ENCODE assay signal across 10 cellular contexts in the genomic region with DNA sequence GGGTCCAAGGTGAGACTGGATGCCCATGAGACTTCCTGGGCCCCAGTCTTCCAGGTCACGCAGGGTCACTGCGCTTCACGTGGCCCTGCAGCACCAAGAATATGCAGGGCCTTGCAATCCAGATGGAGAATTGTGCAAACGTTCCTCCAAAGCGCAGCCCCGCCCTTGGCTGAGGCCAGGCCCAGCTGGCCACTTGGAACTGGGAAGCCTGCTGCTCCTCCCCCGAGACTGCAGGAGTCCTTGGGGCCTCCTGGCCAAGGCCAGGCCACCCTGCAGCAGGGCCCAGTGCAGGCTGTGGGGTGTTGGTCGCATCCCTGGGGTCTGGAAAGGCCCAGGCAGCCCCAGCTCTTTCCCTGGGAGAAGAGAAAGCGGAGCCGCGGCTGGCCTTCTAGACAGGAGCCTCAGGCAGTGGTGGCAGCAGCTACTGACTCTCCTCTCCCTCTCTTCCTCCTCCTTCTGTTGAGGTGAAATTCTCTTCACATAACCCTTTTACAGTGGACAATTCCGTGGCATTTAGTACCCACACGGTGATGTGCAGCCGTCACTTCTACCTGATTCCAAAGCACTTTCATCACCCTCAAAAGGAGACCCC.
DNase-seq lines count a peak whose midpoint lies in the region; ATAC-seq and TF ChIP-seq lines count a peak whose summit lies in the region.
"Had no signal": no experiment of that assay in that cellular context is flagged by ENCODE, and none has a peak within 500 bp of the region (broad histone marks: within the 10 kb centered on the region; RNA-seq: fewer than 3 reads in every experiment).

No MANE protein-coding gene starts in this region.

- TF ChIP-seq CTCF in HEK293 (tag by site-specific recombination; IDR thresholded peaks at IDR 0.05): no peak
- TF ChIP-seq CTCF in hepatocyte (IDR thresholded peaks at IDR 0.05; ENCODE audit: poor library complexity): no peak

- H4K20me1 ChIP-seq in hepatocyte (ENCODE audit: insufficient read depth, poor library complexity, severe bottlenecking) (no peaks in the 10 kb centered on the region), Karpas-422 (ENCODE audit: insufficient read depth, low read depth, low read length) (no peaks in the 10 kb centered on the region)

- H3K9ac ChIP-seq in adipocyte (ENCODE audit: low read length) (peak overlapping the region; percentile 61), skeletal muscle tissue (ENCODE audit: low read depth in 1 of 3, low read length in 3 of 3) (peak overlapping the region; percentile 14 to 76 (median 57)), Karpas-422 (ENCODE audit: low read length) (no peak overlapping the region)

- H3K27me3 ChIP-seq in adipocyte (replicated peaks; ENCODE audit: control insufficient read depth, insufficient read depth, low read length) (peaks cover 7% of the 10 kb centered on the region), hepatocyte (no peaks in the 10 kb centered on the region), skeletal muscle tissue (ENCODE audit: control insufficient read depth in 3 of 3, insufficient read depth in 3 of 3, low read length in 3 of 3) (no peaks in the 10 kb centered on the region), Karpas-422 (ENCODE audit: low read length) (no peaks in the 10 kb centered on the region)

- CTCF ChIA-PET in HEK293 (lab: Yijun Ruan, JAX): interaction anchor here (11.1 kb wide), 1 partner anchor 14 kb away, joined by 107 read pairs; no protein-coding TSS in a partner anchor

- no peaks in the 10 kb centered on the region for H3K79me2 ChIP-seq in hepatocyte
- H3K79me2 ChIP-seq in Karpas-422 (ENCODE audit: low read length): no peaks in the 10 kb centered on the region

- DNase-seq in adipocyte (ENCODE audit: low read depth) (peak; percentile 76), hepatocyte (ENCODE audit: low spot score) (peak; percentile 71), Karpas-422 (no peak), RPMI8226 (no peak), T-helper 1 cell (no peak)
- DNase-seq in activated naive CD8-positive, alpha-beta T cell treated with anti-CD3 and anti-CD28 coated beads, Interleukin-2, amount 50 U/mL, for 24 hours: no peak
- DNase-seq: GF-D8, NCI-H2171 had no signal

- no peak overlapping the region for H3K4me3 ChIP-seq in HEK293 (ENCODE audit: low read depth, low read length)
- no peak overlapping the region for H3K4me3 ChIP-seq in adipocyte (ENCODE audit: low read length)
- no peak overlapping the region for H3K4me3 ChIP-seq in hepatocyte
- peak overlapping the region in 2 of 3 donors; percentile 22 to 36 for H3K4me3 ChIP-seq in skeletal muscle tissue (ENCODE audit: low read length in 3 of 3)
- H3K4me3 ChIP-seq in Karpas-422 (ENCODE audit: low read length): no peak overlapping the region

- H3K36me3 Mint-ChIP-seq in activated naive CD8-positive, alpha-beta T cell treated with anti-CD3 and anti-CD28 coated beads, Interleukin-2, amount 50 U/mL, for 24 hours (ENCODE audit: low read depth): no peaks in the 10 kb centered on the region

- H3K9me2 ChIP-seq in hepatocyte (replicated peaks; ENCODE audit: insufficient read depth) (no peaks in the 10 kb centered on the region), Karpas-422 (replicated peaks; ENCODE audit: insufficient read depth, low read length) (no peaks in the 10 kb centered on the region)

- no peaks in the 10 kb centered on the region for H3K4me1 Mint-ChIP-seq in activated naive CD8-positive, alpha-beta T cell treated with anti-CD3 and anti-CD28 coated beads, Interleukin-2, amount 50 U/mL, for 24 hours

- 61% methylated on average over 12 of the region's 14 CpGs for WGBS in hepatocyte (ENCODE audit: low lambda C conversion rate, missing lambda C conversion rate)

- H3K4me2 ChIP-seq in hepatocyte (peak overlapping the region; percentile 47), Karpas-422 (ENCODE audit: low read depth, low read length, poor library complexity, severe bottlenecking) (no peak overlapping the region)

- POLR2A ChIA-PET in HEK293 (lab: Yijun Ruan, JAX): no interaction called here

- H3K27ac ChIP-seq in HEK293 (ENCODE audit: extremely low read depth, low read depth, low read length) (no peak overlapping the region), hepatocyte (peak overlapping the region; percentile 16), skeletal muscle tissue (ENCODE audit: low read depth, low read length) (peak overlapping the region; percentile 77), Karpas-422 (ENCODE audit: low read length) (no peak overlapping the region)

- ATAC-seq in activated naive CD8-positive, alpha-beta T cell treated with anti-CD3 and anti-CD28 coated beads, Interleukin-2, amount 50 U/mL, for 24 hours: no peak

- H2AFZ ChIP-seq in hepatocyte: peak overlapping the region; percentile 24
- H2AFZ ChIP-seq in Karpas-422 (ENCODE audit: low read length): no peak overlapping the region

- no peak overlapping the region for H3K4me3 Mint-ChIP-seq in activated naive CD8-positive, alpha-beta T cell treated with anti-CD3 and anti-CD28 coated beads, Interleukin-2, amount 50 U/mL, for 24 hours

- H3K4me1 ChIP-seq in HEK293 (ENCODE audit: control insufficient read depth, insufficient read depth, low read length) (peaks cover 16% of the 10 kb centered on the region), adipocyte (ENCODE audit: control insufficient read depth, insufficient read depth, low read length) (peaks cover 40% of the 10 kb centered on the region), hepatocyte (ENCODE audit: insufficient read depth) (peaks cover 35% of the 10 kb centered on the region), skeletal muscle tissue (ENCODE audit: control insufficient read depth in 3 of 3, insufficient read depth in 3 of 3, low read length in 3 of 3) (peaks cover 28 to 48% (median 36%) of the 10 kb centered on the region in 3 donors), Karpas-422 (ENCODE audit: low read length) (no peaks in the 10 kb centered on the region)

- no peak overlapping the region for H3K27ac Mint-ChIP-seq in activated naive CD8-positive, alpha-beta T cell treated with anti-CD3 and anti-CD28 coated beads, Interleukin-2, amount 50 U/mL, for 24 hours

- H3K36me3 ChIP-seq in HEK293 (ENCODE audit: control insufficient read depth in 2 of 2, insufficient read depth in 1 of 2, low read length in 2 of 2) (no peaks in the 10 kb centered on the region), adipocyte (ENCODE audit: control insufficient read depth, insufficient read depth, low read length, severe bottlenecking) (no peaks in the 10 kb centered on the region), hepatocyte (replicated peaks; ENCODE audit: insufficient read depth, low read depth) (no peaks in the 10 kb centered on the region), skeletal muscle tissue (ENCODE audit: control insufficient read depth in 3 of 3, insufficient read depth in 3 of 3, low read length in 3 of 3) (no peaks in the 10 kb centered on the region), Karpas-422 (ENCODE audit: insufficient read depth, low read length) (no peaks in the 10 kb centered on the region)

- no peaks in the 10 kb centered on the region for H3K9me3 ChIP-seq in HEK293 (ENCODE audit: control insufficient read depth, insufficient read depth, low read depth, low read length)
- H3K9me3 ChIP-seq in adipocyte (ENCODE audit: control insufficient read depth, low read length): no peaks in the 10 kb centered on the region
- H3K9me3 ChIP-seq in hepatocyte (ENCODE audit: low read depth): no peaks in the 10 kb centered on the region
- H3K9me3 ChIP-seq in skeletal muscle tissue (ENCODE audit: control insufficient read depth in 3 of 3, low read length in 3 of 3): no peaks in the 10 kb centered on the region
- no peaks in the 10 kb centered on the region for H3K9me3 ChIP-seq in Karpas-422 (ENCODE audit: low read length)

- H3K27me3 Mint-ChIP-seq in activated naive CD8-positive, alpha-beta T cell treated with anti-CD3 and anti-CD28 coated beads, Interleukin-2, amount 50 U/mL, for 24 hours: no peaks in the 10 kb centered on the region

- no peaks in the 10 kb centered on the region for H3K9me3 Mint-ChIP-seq in activated naive CD8-positive, alpha-beta T cell treated with anti-CD3 and anti-CD28 coated beads, Interleukin-2, amount 50 U/mL, for 24 hours

TF ChIP-seq in HEK293, 187 proteins besides CTCF, POLR2A, EP300 and RAD21:
- TF ChIP-seq ZIC2 (tag by site-specific recombination; IDR thresholded peaks at IDR 0.05): peak; percentile 69
- TF ChIP-seq, protein P1, sequence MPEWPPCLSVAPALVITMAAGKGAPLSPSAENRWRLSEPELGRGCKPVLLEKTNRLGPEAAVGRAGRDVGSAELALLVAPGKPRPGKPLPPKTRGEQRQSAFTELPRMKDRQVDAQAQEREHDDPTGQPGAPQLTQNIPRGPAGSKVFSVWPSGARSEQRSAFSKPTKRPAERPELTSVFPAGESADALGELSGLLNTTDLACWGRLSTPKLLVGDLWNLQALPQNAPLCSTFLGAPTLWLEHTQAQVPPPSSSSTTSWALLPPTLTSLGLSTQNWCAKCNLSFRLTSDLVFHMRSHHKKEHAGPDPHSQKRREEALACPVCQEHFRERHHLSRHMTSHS (tag by site-specific recombination; IDR thresholded peaks at IDR 0.05): no peak
- no peak for TF ChIP-seq ZNF324 (tag by site-specific recombination; IDR thresholded peaks at IDR 0.05)
- no peak for TF ChIP-seq ZNF449 (tag by site-specific recombination; IDR thresholded peaks at IDR 0.05)
- no peak for TF ChIP-seq ZNF843 (tag by site-specific recombination; IDR thresholded peaks at IDR 0.05)
- no peak for TF ChIP-seq SALL2 (tag by site-specific recombination; IDR thresholded peaks at IDR 0.05; ENCODE audit: borderline replicate concordance)
- TF ChIP-seq GLIS1 (tag by site-specific recombination; IDR thresholded peaks at IDR 0.05): peak; percentile 44; the same call in 1 of the 2 replicates
- TF ChIP-seq ZSCAN23 (tag by site-specific recombination; IDR thresholded peaks at IDR 0.05): no peak
TF ChIP-seq in HEK293: peak in this region for 2.

Comparison
In these comparisons a context has a peak if more than half of its experiments do, and no peak if none do; other contexts are left out.
1. H3K27ac ChIP-seq: peak in hepatocyte (single experiment) and skeletal muscle tissue (single experiment); none in HEK293 (single experiment) and Karpas-422 (single experiment).
2. H3K4me3 ChIP-seq: peak in skeletal muscle tissue (2 of 3); none in HEK293 (single experiment), adipocyte (single experiment), hepatocyte (single experiment) and Karpas-422 (single experiment).
3. DNase-seq: peak in adipocyte (single experiment) and hepatocyte (single experiment); none in Karpas-422 (single experiment), RPMI8226 (single experiment), activated naive CD8-positive, alpha-beta T cell treated with anti-CD3 and anti-CD28 coated beads, Interleukin-2, amount 50 U/mL, for 24 hours (single experiment) and T-helper 1 cell (0 of 5).